ENCODE assay signal across 18 cellular contexts in the genomic region with DNA sequence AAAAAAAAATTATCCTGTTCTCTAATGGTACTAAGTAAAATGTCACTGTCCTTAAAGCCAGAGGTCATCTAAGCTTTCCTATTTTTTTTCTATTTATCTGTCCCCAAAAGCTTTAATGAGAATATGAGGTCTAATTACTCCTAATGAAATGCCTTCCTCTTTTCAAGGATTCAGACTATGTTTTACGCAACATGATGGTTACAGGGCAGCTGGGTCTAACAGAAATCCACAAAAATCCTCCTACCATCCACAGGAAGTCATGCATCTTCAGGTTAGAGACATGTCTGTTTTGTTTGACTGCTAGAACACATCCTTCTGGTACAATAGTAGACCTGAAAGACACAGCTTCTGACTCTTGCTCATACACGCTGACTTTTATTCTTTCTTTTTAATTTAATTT.
"Had no signal": no experiment of that assay in that cellular context is flagged by ENCODE, and none has a peak within 500 bp of the region (broad histone marks: within the 10 kb centered on the region; RNA-seq: fewer than 3 reads in every experiment).

No MANE protein-coding gene starts in this region.

- H3K9me3 ChIP-seq: mucosa of descending colon, neutrophil, psoas muscle, spleen, tibial artery, upper lobe of right lung, vagina had no signal

- H3K4me1 ChIP-seq: psoas muscle, spleen, upper lobe of right lung, vagina had no signal

- H3K27ac ChIP-seq: hepatocyte, neutrophil, psoas muscle, spleen, tibial artery, upper lobe of right lung, vagina had no signal

- H3K27me3 ChIP-seq: neutrophil, spleen, upper lobe of right lung, vagina had no signal

- DNase-seq: effector CD4-positive, alpha-beta T cell; foreskin melanocyte; head of caudate nucleus; kidney glomerular epithelial cell; mammary epithelial cell; mucosa of descending colon; naive thymus-derived CD8-positive, alpha-beta T cell; psoas muscle; retina; spleen; stimulated activated CD4-positive, alpha-beta T cell treated with anti-CD3 and anti-CD28 coated beads, Interleukin-15, amount 100 ng/mL, for 24 hours; stimulated activated CD4-positive, alpha-beta T cell treated with anti-CD3 and anti-CD28 coated beads, Interleukin-1b, Interleukin-23, amount 100 ng/mL, for 48 hours; stimulated activated CD4-positive, alpha-beta T cell treated with anti-CD3 and anti-CD28 coated beads, Interleukin-4, amount 100 ng/mL, for 24 hours; tibial artery; upper lobe of right lung had no signal

- H3K4me3 ChIP-seq: hepatocyte, mucosa of descending colon, psoas muscle, spleen, tibial artery, upper lobe of right lung, vagina had no signal

- H3K36me3 ChIP-seq: neutrophil, spleen, tibial artery, upper lobe of right lung, vagina had no signal
